8 cellular contexts compared by ENCODE assay signal in genomic region chr14:21102472-21103164, GRCh38. TPM values are rescaled to one million over a fixed set of nuclear protein-coding genes. Genes with fewer than 3 reads are reported as not detected.
DNase-seq lines count a peak whose midpoint lies in the region; ATAC-seq and TF ChIP-seq lines count a peak whose summit lies in the region.

No MANE protein-coding gene starts in this region.

- WGBS in HUES64: 19% methylated on average over 3 of the region's 3 CpGs

- no peaks in the 10 kb centered on the region for H3K9me3 ChIP-seq in CD4-positive, alpha-beta memory T cell (ENCODE audit: control insufficient read depth in 1 of 2, low read length in 2 of 2)
- H3K9me3 ChIP-seq in HUES64 (ENCODE audit: insufficient read depth, low read depth, low read length): no peaks in the 10 kb centered on the region
- H3K9me3 ChIP-seq in mucosa of stomach (ENCODE audit: control insufficient read depth, low read length): no peaks in the 10 kb centered on the region

- intact Hi-C loops in CD4-positive, alpha-beta memory T cell (cut with micrococcal nuclease): loop anchor here (1.0 to 5.0 kb wide), 3 partner anchors 113 to 760 kb away; partner anchors contain the start of genes METTL17 and PARP2

- no peaks in the 10 kb centered on the region for H3K27me3 ChIP-seq in CD4-positive, alpha-beta memory T cell (ENCODE audit: insufficient read depth, low read length)
- H3K27me3 ChIP-seq in HUES64 (ENCODE audit: insufficient read depth, low read length) (no peaks in the 10 kb centered on the region), mucosa of stomach (ENCODE audit: control insufficient read depth, insufficient read depth, low read length) (no peaks in the 10 kb centered on the region)

- H3K9me3 Mint-ChIP-seq in CD4-positive, alpha-beta memory T cell: no peaks in the 10 kb centered on the region
- no peaks in the 10 kb centered on the region for H3K9me3 Mint-ChIP-seq in brain

- H3K36me3 Mint-ChIP-seq in CD4-positive, alpha-beta memory T cell: peaks cover 0 to 6% of the 10 kb centered on the region in 2 donors
- no peaks in the 10 kb centered on the region for H3K36me3 Mint-ChIP-seq in brain

- H3K4me3 ChIP-seq in CD4-positive, alpha-beta memory T cell (ENCODE audit: low read length in 2 of 2): peak overlapping the region in 1 of 2 donors; percentile 96
- H3K4me3 ChIP-seq in HUES64 (ENCODE audit: low read length) (peak overlapping the region; percentile 77), mucosa of stomach (ENCODE audit: low read length) (peak overlapping the region; percentile 85)

- ATAC-seq in GM18519 (IDR thresholded peaks at IDR 0.05; ENCODE audit: low FRiP score, unreplicated experiment) (no peak), HG02973 (IDR thresholded peaks at IDR 0.05; ENCODE audit: unreplicated experiment) (no peak)

- TF ChIP-seq CTCF in brain (conservative IDR thresholded peaks at IDR 0.05): no peak

- peaks cover 32% of the 10 kb centered on the region for H3K4me1 ChIP-seq in CD4-positive, alpha-beta memory T cell (ENCODE audit: insufficient read depth, low read length)
- peaks cover 51% of the 10 kb centered on the region for H3K4me1 ChIP-seq in HUES64 (ENCODE audit: insufficient read depth, low read length)
- peaks cover 68% of the 10 kb centered on the region for H3K4me1 ChIP-seq in mucosa of stomach (ENCODE audit: control insufficient read depth, insufficient read depth, low read length)

- H3K9ac ChIP-seq in HUES64 (ENCODE audit: low read depth, low read length) (peak overlapping the region; percentile 99), mucosa of stomach (ENCODE audit: low read length) (peak overlapping the region; percentile 81)

- H3K4me1 Mint-ChIP-seq in CD4-positive, alpha-beta memory T cell: peaks cover 16 to 45% (median 25%) of the 10 kb centered on the region in 4 donors
- H3K4me1 Mint-ChIP-seq in brain: peaks cover 78% of the 10 kb centered on the region

- H3K36me3 ChIP-seq in CD4-positive, alpha-beta memory T cell (ENCODE audit: insufficient read depth, low read length): no peaks in the 10 kb centered on the region
- H3K36me3 ChIP-seq in HUES64 (ENCODE audit: insufficient read depth, low read length) (no peaks in the 10 kb centered on the region), mucosa of stomach (ENCODE audit: control insufficient read depth, insufficient read depth, low read length) (no peaks in the 10 kb centered on the region)

- no peak for DNase-seq in CD4-positive, alpha-beta memory T cell
- DNase-seq in HT-29 (ENCODE audit: low spot score) (no peak), ACHN (no peak)

- H3K27ac ChIP-seq in CD4-positive, alpha-beta memory T cell (ENCODE audit: low read depth, low read length): no peak overlapping the region
- H3K27ac ChIP-seq in HUES64 (ENCODE audit: low read depth, low read length): peak overlapping the region; percentile 99

- CTCF ChIA-PET in CD4-positive, alpha-beta memory T cell (lab: Charles Lee; ENCODE audit: partially characterized antibody): interaction anchor here (0.7 to 13.9 kb wide), 12 partner anchors 8 to 408 kb away, joined by 3 to 399 read pairs (median 20); partner anchors contain the start of genes ARHGEF40 and METTL3

- peak overlapping the region in 5 of 8 donors; percentile 36 to 94 (median 57) for H3K4me3 Mint-ChIP-seq in CD4-positive, alpha-beta memory T cell
- peak overlapping the region; percentile 88 to 97 (median 93) for H3K4me3 Mint-ChIP-seq in brain

- in situ Hi-C loops in ACHN (cut with HindIII; ENCODE audit: low pct_ligation_motif_present, low pct_unique_long_range_greater_than_20kb, low sequenced_read_pairs): no loop called here

- H3K27me3 Mint-ChIP-seq in CD4-positive, alpha-beta memory T cell: no peaks in the 10 kb centered on the region
- H3K27me3 Mint-ChIP-seq in brain: no peaks in the 10 kb centered on the region

- POLR2A ChIA-PET in CD4-positive, alpha-beta memory T cell (lab: Charles Lee; ENCODE audit: partially characterized antibody): interaction anchor here (1.1 to 4.8 kb wide), 12 partner anchors 9 to 641 kb away, joined by 3 to 82 read pairs (median 6); partner anchors contain the start of genes ARHGEF40, PIP4P1 and RNASE4

- peak overlapping the region in 6 of 7 donors; percentile 79 to 99 (median 98) for H3K27ac Mint-ChIP-seq in CD4-positive, alpha-beta memory T cell
- peak overlapping the region; percentile 72 to 99 (median 98) for H3K27ac Mint-ChIP-seq in brain

RNA-seq across cellular contexts. Expression of gene TMEM253, which starts 1.8 kb away (rescaled TPM):
- total RNA-seq in CD4-positive, alpha-beta memory T cell: not detected
- polyA plus RNA-seq in CD4-positive, alpha-beta memory T cell: not detected
- polyA plus RNA-seq in HUES64 (2013, experiment 1 of 2): 1.5 TPM
- 0.63 TPM for polyA plus RNA-seq in HUES64 (2013, experiment 2 of 2)
- 0.29 TPM for polyA plus RNA-seq in brain (ENCODE audit: insufficient read depth, low read depth, low replicate concordance)
- 0.41 TPM in 1 of 2 replicates, not detected in the other for total RNA-seq in HT-29 (2014; rRNA removed; shearing (Covaris generic))

RNA-seq across cellular contexts. Expression of gene ZNF219, which starts 4.2 kb away (rescaled TPM):
- total RNA-seq in CD4-positive, alpha-beta memory T cell: 1 to 10 TPM; 7.6 to 8.0 TPM
- 1 to 10 TPM in 1 of 2 donors, under 1 TPM in 1; 0.80 to 3.0 TPM for polyA plus RNA-seq in CD4-positive, alpha-beta memory T cell
- polyA plus RNA-seq in HUES64 (2013, experiment 1 of 2): 83.6 TPM
- polyA plus RNA-seq in HUES64 (2013, experiment 2 of 2): 87.7 TPM
- polyA plus RNA-seq in brain (ENCODE audit: insufficient read depth, low read depth, low replicate concordance): 49.4 TPM
- 13.6 and 14.6 TPM in 2 replicates for total RNA-seq in HT-29 (2014; rRNA removed; shearing (Covaris generic))

RNA-seq across cellular contexts. Expression of gene ARHGEF40, which starts 32.5 kb away (rescaled TPM):
- total RNA-seq in CD4-positive, alpha-beta memory T cell: under 1 TPM; 0.42 to 0.49 TPM
- polyA plus RNA-seq in CD4-positive, alpha-beta memory T cell: under 1 TPM; 0.52 to 0.66 TPM
- 43.1 TPM for polyA plus RNA-seq in HUES64 (2013, experiment 1 of 2)
- 44.1 TPM for polyA plus RNA-seq in HUES64 (2013, experiment 2 of 2)
- polyA plus RNA-seq in brain (ENCODE audit: insufficient read depth, low read depth, low replicate concordance): 21.3 TPM
- 18.4 and 20.0 TPM in 2 replicates for total RNA-seq in HT-29 (2014; rRNA removed; shearing (Covaris generic))

RNA-seq across cellular contexts. Expression of gene RNASE8, which starts 45.0 kb away (rescaled TPM):
- total RNA-seq in CD4-positive, alpha-beta memory T cell: not detected
- not detected for polyA plus RNA-seq in CD4-positive, alpha-beta memory T cell
- not detected for polyA plus RNA-seq in HUES64 (2013, experiment 1 of 2)
- not detected for polyA plus RNA-seq in HUES64 (2013, experiment 2 of 2)
- polyA plus RNA-seq in brain (ENCODE audit: insufficient read depth, low read depth, low replicate concordance): not detected
- total RNA-seq in HT-29 (2014; rRNA removed; shearing (Covaris generic)): not detected in 2 replicates

RNA-seq across cellular contexts. Expression of gene OR5AU1, which starts 53.2 kb away (rescaled TPM):
- total RNA-seq in CD4-positive, alpha-beta memory T cell: not detected
- polyA plus RNA-seq in CD4-positive, alpha-beta memory T cell: not detected
- not detected for polyA plus RNA-seq in HUES64 (2013, experiment 1 of 2)
- not detected for polyA plus RNA-seq in HUES64 (2013, experiment 2 of 2)
- polyA plus RNA-seq in brain (ENCODE audit: insufficient read depth, low read depth, low replicate concordance): not detected
- not detected in 2 replicates for total RNA-seq in HT-29 (2014; rRNA removed; shearing (Covaris generic))

Comparison
In these comparisons a context has a peak if more than half of its experiments do, and no peak if none do; other contexts are left out.
1. RNA of gene ARHGEF40, which starts 32.5 kb away (total RNA-seq): 18.4 to 20.0 TPM in HT-29; 0.42 to 0.49 TPM in CD4-positive, alpha-beta memory T cell; every median in the first group is over 10 times any median in the second.